Comparison of ENCODE assay signal across 10 cellular contexts in genomic region chr5:149466457-149466972, GRCh38.
DNase-seq lines count a peak whose midpoint lies in the region; ATAC-seq, FAIRE-seq and TF ChIP-seq lines count a peak whose summit lies in the region.
"Had no signal": no experiment of that assay in that cellular context is flagged by ENCODE, and none has a peak within 500 bp of the region (broad histone marks: within the 10 kb centered on the region; RNA-seq: fewer than 3 reads in every experiment).

No MANE protein-coding gene starts in this region.

- 46 to 72% methylated on average over 4 to 8 of the region's 17 CpGs for WGBS in gastroesophageal sphincter (ENCODE audit: low coverage in 1 of 2), 2 donors

- peak overlapping the region in 3 of 4 donors; percentile 80 to 83 (median 81) for H3K27ac ChIP-seq in gastroesophageal sphincter
- H3K27ac ChIP-seq: pancreas had no signal

- no peak overlapping the region for H3K27ac Mint-ChIP-seq in activated naive CD4-positive, alpha-beta T cell treated with anti-CD3 and anti-CD28 coated beads, Interleukin-2, amount 50 U/mL, for 72 hours
- no peak overlapping the region for H3K27ac Mint-ChIP-seq in stimulated activated effector memory CD8-positive, alpha-beta T cell treated with anti-CD3 and anti-CD28 coated beads, Interleukin-12 subunit alpha, Interleukin-12 subunit beta, amount 100 ng/mL, for 72 hours

- peak; percentile 35 to 36 for ATAC-seq in activated naive CD4-positive, alpha-beta T cell treated with anti-CD3 and anti-CD28 coated beads, Interleukin-2, amount 50 U/mL, for 72 hours
- ATAC-seq in gastroesophageal sphincter = no peak
- peak; percentile 45 for ATAC-seq in stimulated activated effector memory CD8-positive, alpha-beta T cell treated with anti-CD3 and anti-CD28 coated beads, Interleukin-12 subunit alpha, Interleukin-12 subunit beta, amount 100 ng/mL, for 72 hours
- ATAC-seq in HG03175 (IDR thresholded peaks at IDR 0.05; ENCODE audit: unreplicated experiment) = no peak
- ATAC-seq in GM21576 (IDR thresholded peaks at IDR 0.05; ENCODE audit: unreplicated experiment) = no peak
- ATAC-seq in left lobe of liver = no peak

- H3K9me3 Mint-ChIP-seq in activated naive CD4-positive, alpha-beta T cell treated with anti-CD3 and anti-CD28 coated beads, Interleukin-2, amount 50 U/mL, for 72 hours = no peaks in the 10 kb centered on the region
- H3K9me3 Mint-ChIP-seq in stimulated activated effector memory CD8-positive, alpha-beta T cell treated with anti-CD3 and anti-CD28 coated beads, Interleukin-12 subunit alpha, Interleukin-12 subunit beta, amount 100 ng/mL, for 72 hours = no peaks in the 10 kb centered on the region

- no peak for TF ChIP-seq EP300 in gastroesophageal sphincter (IDR thresholded peaks at IDR 0.05)

- no peaks in the 10 kb centered on the region for H3K27me3 ChIP-seq in gastroesophageal sphincter
- H3K27me3 ChIP-seq: pancreas had no signal

- no peak overlapping the region for H3K4me3 ChIP-seq in gastroesophageal sphincter
- H3K4me3 ChIP-seq: pancreas had no signal

- no peak for DNase-seq in activated naive CD4-positive, alpha-beta T cell treated with anti-CD3 and anti-CD28 coated beads, Interleukin-2, amount 50 U/mL, for 72 hours (ENCODE audit: low spot score in 2 of 2)
- no peak for DNase-seq in activated naive CD4-positive, alpha-beta T cell (lab: John Stamatoyannopoulos, UW)
- DNase-seq in RCC 7860 (ENCODE audit: low spot score) (peak; percentile 87), left lobe of liver (ENCODE audit: low spot score) (no peak)
- no peak for DNase-seq in stimulated activated effector memory CD8-positive, alpha-beta T cell treated with anti-CD3 and anti-CD28 coated beads, Interleukin-12 subunit alpha, Interleukin-12 subunit beta, amount 100 ng/mL, for 72 hours (ENCODE audit: low spot score in 2 of 2)
- DNase-seq: pancreas had no signal

- H3K4me3 Mint-ChIP-seq in stimulated activated effector memory CD8-positive, alpha-beta T cell treated with anti-CD3 and anti-CD28 coated beads, Interleukin-12 subunit alpha, Interleukin-12 subunit beta, amount 100 ng/mL, for 72 hours = no peak overlapping the region

- TF ChIP-seq POLR2A in gastroesophageal sphincter (IDR thresholded peaks at IDR 0.05) = no peak

- peaks cover 3 to 37% (median 21%) of the 10 kb centered on the region in 3 donors for H3K4me1 ChIP-seq in gastroesophageal sphincter

- H3K36me3 ChIP-seq in gastroesophageal sphincter = no peaks in the 10 kb centered on the region
- H3K36me3 ChIP-seq: pancreas had no signal

- TF ChIP-seq CTCF in gastroesophageal sphincter (IDR thresholded peaks at IDR 0.05) = no peak

- H3K36me3 Mint-ChIP-seq in activated naive CD4-positive, alpha-beta T cell treated with anti-CD3 and anti-CD28 coated beads, Interleukin-2, amount 50 U/mL, for 72 hours = no peaks in the 10 kb centered on the region
- H3K36me3 Mint-ChIP-seq in stimulated activated effector memory CD8-positive, alpha-beta T cell treated with anti-CD3 and anti-CD28 coated beads, Interleukin-12 subunit alpha, Interleukin-12 subunit beta, amount 100 ng/mL, for 72 hours = no peaks in the 10 kb centered on the region

- no peaks in the 10 kb centered on the region for H3K4me1 Mint-ChIP-seq in stimulated activated effector memory CD8-positive, alpha-beta T cell treated with anti-CD3 and anti-CD28 coated beads, Interleukin-12 subunit alpha, Interleukin-12 subunit beta, amount 100 ng/mL, for 72 hours

- H3K9me3 ChIP-seq in gastroesophageal sphincter = no peaks in the 10 kb centered on the region
- H3K9me3 ChIP-seq: pancreas had no signal

- no peak for FAIRE-seq in RCC 7860 (lab: Jason Lieb, UNC)
- FAIRE-seq: frontal cortex, pancreas had no signal

Comparison
In these comparisons a context has a peak if more than half of its experiments do, and no peak if none do; other contexts are left out.
1. ATAC-seq: peak in activated naive CD4-positive, alpha-beta T cell treated with anti-CD3 and anti-CD28 coated beads, Interleukin-2, amount 50 U/mL, for 72 hours (2 of 2) and stimulated activated effector memory CD8-positive, alpha-beta T cell treated with anti-CD3 and anti-CD28 coated beads, Interleukin-12 subunit alpha, Interleukin-12 subunit beta, amount 100 ng/mL, for 72 hours (single experiment); none in gastroesophageal sphincter (single experiment), HG03175 (single experiment), GM21576 (single experiment) and left lobe of liver (single experiment).